ENCODE assay signal across 23 cellular contexts in genomic region chr18:28884304-28884703, GRCh38.
DNase-seq lines count a peak whose midpoint lies in the region; FAIRE-seq and TF ChIP-seq lines count a peak whose summit lies in the region.
"Had no signal": no experiment of that assay in that cellular context is flagged by ENCODE, and none has a peak within 500 bp of the region (broad histone marks: within the 10 kb centered on the region; RNA-seq: fewer than 3 reads in every experiment).

No MANE protein-coding gene starts in this region.

- no peak overlapping the region for H3K4me3 ChIP-seq in mammary epithelial cell (replicated peaks in 1 of 3; ENCODE audit: insufficient read depth in 1 of 3, low read depth in 2 of 3, low read length in 3 of 3)
- H3K4me3 ChIP-seq in keratinocyte (ENCODE audit: control insufficient read depth in 2 of 3, extremely low read depth in 1 of 3, insufficient read depth in 2 of 3, low read depth in 1 of 3, low read length in 3 of 3), result no peak overlapping the region
- H3K4me3 ChIP-seq: A549 had no signal

- H3K36me3 ChIP-seq in mammary epithelial cell (ENCODE audit: insufficient read depth, low read length), result no peaks in the 10 kb centered on the region
- H3K36me3 ChIP-seq in keratinocyte (ENCODE audit: control insufficient read depth in 2 of 2, extremely low read depth in 1 of 2, insufficient read depth in 2 of 2, low read length in 2 of 2), result no peaks in the 10 kb centered on the region

- H3K79me2 ChIP-seq in mammary epithelial cell (ENCODE audit: insufficient read depth, low read length) (no peaks in the 10 kb centered on the region), keratinocyte (ENCODE audit: control insufficient read depth, insufficient read depth, low read length) (no peaks in the 10 kb centered on the region)

- H3K4me1 ChIP-seq in mammary epithelial cell (ENCODE audit: insufficient read depth, low read length), result no peaks in the 10 kb centered on the region
- no peaks in the 10 kb centered on the region for H3K4me1 ChIP-seq in keratinocyte (ENCODE audit: control insufficient read depth, extremely low read depth, insufficient read depth, low read length)
- H3K4me1 ChIP-seq: A549, Caco-2 had no signal

- H3K27me3 ChIP-seq in mammary epithelial cell (ENCODE audit: insufficient read depth, low read length) (no peaks in the 10 kb centered on the region), keratinocyte (ENCODE audit: control insufficient read depth, extremely low read depth, insufficient read depth, low read length) (no peaks in the 10 kb centered on the region)

- 100% methylated on average over 1 of the region's 1 CpG for WGBS in mammary epithelial cell (ENCODE audit: low coverage, missing lambda C conversion rate)

- CTCF ChIA-PET in mammary epithelial cell (lab: Charles Lee; ENCODE audit: low non-redundant PET), result no interaction called here

- peak; percentile 30 for DNase-seq in HCEC 1CT
- peak; percentile 23 for DNase-seq in M059J (ENCODE audit: low read depth)
- peak; percentile 68 for DNase-seq in mammary epithelial cell
- peak; percentile 4 for DNase-seq in keratinocyte (ENCODE audit: low read depth, low spot score)
- DNase-seq in hepatic stellate cell (ENCODE audit: low spot score), result no peak
- DNase-seq in NCI-H510A (lab: John Stamatoyannopoulos, UW), result no peak
- DNase-seq in KG1 (lab: John Stamatoyannopoulos, UW), result no peak
- DNase-seq: C1 segment of cervical spinal cord; Caco-2; CD8-positive, alpha-beta T cell; DMS79 treated with DMSO at 0.1 percent for 48 hours; H7; NCI-H1092 treated with DMSO at 0.1 percent for 48 hours; NCI-H1436 treated with DMSO at 0.1 percent for 48 hours; NCI-H187 treated with DMSO at 0.1 percent for 48 hours; NCI-H446 treated with DMSO at 0.1 percent for 48 hours; NCI-H69; SHP77; T-cell had no signal

- H3K9me3 ChIP-seq in mammary epithelial cell (replicated peaks; ENCODE audit: insufficient read depth, low read length) (no peaks in the 10 kb centered on the region), keratinocyte (ENCODE audit: control insufficient read depth, low read depth, low read length) (no peaks in the 10 kb centered on the region)
- H3K9me3 ChIP-seq: A549, Caco-2 had no signal

- no peak overlapping the region for H3K4me2 ChIP-seq in mammary epithelial cell (ENCODE audit: insufficient read depth, low read depth, low read length)
- no peak overlapping the region for H3K4me2 ChIP-seq in keratinocyte (ENCODE audit: control insufficient read depth, extremely low read depth, insufficient read depth, low read depth, low read length)
- H3K4me2 ChIP-seq: A549, KMS-11 had no signal

- in situ Hi-C loops in mammary epithelial cell (cut with MboI; ENCODE audit: low sequenced_read_pairs in 2 of 2), result no loop called here

- no TSS peak for BruUV-seq in mammary epithelial cell (replicated peaks; lab: Mats Ljungman, UMichigan)

- TF ChIP-seq CTCF in mammary epithelial cell (conservative IDR thresholded peaks at IDR 0.05 in 1 of 2, IDR thresholded peaks at IDR 0.05 in 1 of 2; ENCODE audit: extremely low read depth in 1 of 2, insufficient read depth in 1 of 2, low read depth in 1 of 2, low read length in 2 of 2) (no peak), keratinocyte (optimal IDR thresholded peaks at IDR 0.05 in 1 of 3, IDR thresholded peaks at IDR 0.05 in 1 of 3, conservative IDR thresholded peaks at IDR 0.05 in 1 of 3; ENCODE audit: extremely low read depth in 1 of 3, insufficient read depth in 2 of 3, low read length in 3 of 3) (no peak)

- FAIRE-seq in keratinocyte (lab: Jason Lieb, UNC), result peak; percentile 36
- FAIRE-seq: A549, GM18507 had no signal

- dilution Hi-C loops in mammary epithelial cell (cut with HindIII; ENCODE audit: low sequenced_read_pairs), result no loop called here
- dilution Hi-C loops in keratinocyte (cut with MboI; ENCODE audit: extremely low pct_ligation_motif_present, low sequenced_read_pairs), result no loop called here

- H3K9ac ChIP-seq in mammary epithelial cell (ENCODE audit: insufficient read depth, low read length), result no peak overlapping the region
- H3K9ac ChIP-seq in keratinocyte (ENCODE audit: control insufficient read depth, extremely low read depth, insufficient read depth, low read length), result no peak overlapping the region
- H3K9ac ChIP-seq: KMS-11 had no signal

- H3K27ac ChIP-seq in mammary epithelial cell (ENCODE audit: insufficient read depth, low read depth, low read length) (no peak overlapping the region), keratinocyte (ENCODE audit: control insufficient read depth, insufficient read depth, low read length) (no peak overlapping the region)
- H3K27ac ChIP-seq: A549, KMS-11, RWPE1 had no signal

- intact Hi-C loops in mammary epithelial cell (cut with micrococcal nuclease), result no loop called here

- no peaks in the 10 kb centered on the region for H3K9me1 ChIP-seq in keratinocyte (ENCODE audit: control insufficient read depth, extremely low read depth, insufficient read depth, low read length)

- H4K20me1 ChIP-seq in mammary epithelial cell (ENCODE audit: insufficient read depth, low read length), result no peaks in the 10 kb centered on the region
- no peaks in the 10 kb centered on the region for H4K20me1 ChIP-seq in keratinocyte (ENCODE audit: control insufficient read depth, extremely low read depth, insufficient read depth, low read length)

- H2AFZ ChIP-seq in mammary epithelial cell (ENCODE audit: low read depth, low read length) (no peak overlapping the region), keratinocyte (ENCODE audit: control insufficient read depth, low read length) (no peak overlapping the region)

Comparison
In these comparisons a context has a peak if more than half of its experiments do, and no peak if none do; other contexts are left out.
1. DNase-seq: peak in HCEC 1CT (single experiment), M059J (single experiment), mammary epithelial cell (single experiment) and keratinocyte (single experiment); none in hepatic stellate cell (single experiment), NCI-H510A (single experiment) and KG1 (single experiment).